10 cellular contexts compared by ENCODE assay signal in the genomic region with DNA sequence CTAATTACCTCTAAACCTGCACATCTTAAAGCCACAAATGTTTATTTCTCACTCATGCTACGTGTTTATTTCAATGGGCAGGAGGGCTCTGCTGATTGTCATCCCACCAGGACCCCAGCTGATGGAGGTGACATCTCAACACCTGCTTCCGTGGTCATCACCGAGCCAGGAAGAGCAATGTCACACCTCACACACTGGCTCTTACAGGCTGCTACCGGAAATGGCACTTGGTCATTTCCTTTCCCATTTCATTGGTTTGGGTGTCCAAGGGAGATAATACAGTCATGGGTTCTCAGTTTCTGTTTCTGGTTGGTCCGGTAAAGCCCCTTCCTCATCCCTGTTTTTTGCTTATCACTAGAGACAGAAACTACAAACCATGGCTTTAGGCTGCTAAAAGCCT. TPM values are rescaled to one million over a fixed set of nuclear protein-coding genes. Genes with fewer than 3 reads are reported as not detected.
DNase-seq lines count a peak whose midpoint lies in the region; ATAC-seq, FAIRE-seq and TF ChIP-seq lines count a peak whose summit lies in the region.
"Had no signal": no experiment of that assay in that cellular context is flagged by ENCODE, and none has a peak within 500 bp of the region (broad histone marks: within the 10 kb centered on the region; RNA-seq: fewer than 3 reads in every experiment).

No MANE protein-coding gene starts in this region.

- POLR2A ChIA-PET in CD8-positive, alpha-beta memory T cell (lab: Charles Lee) = interaction anchor here (0.7 to 1.1 kb wide), 2 partner anchors 72 to 188 kb away, joined by 3 to 4 read pairs; no protein-coding TSS in a partner anchor

- H3K27me3 ChIP-seq in CD8-positive, alpha-beta memory T cell (ENCODE audit: insufficient read depth, low read length, poor library complexity, severe bottlenecking) = no peaks in the 10 kb centered on the region
- H3K27me3 ChIP-seq in aorta (ENCODE audit: control insufficient read depth in 1 of 2, insufficient read depth in 2 of 2, low read length in 1 of 2) = no peaks in the 10 kb centered on the region

- H3K27ac Mint-ChIP-seq in CD8-positive, alpha-beta memory T cell = peak overlapping the region; percentile 38 to 92 (median 76)
- H3K27ac Mint-ChIP-seq in endothelial cell (ENCODE audit: unreplicated experiment) = peak overlapping the region; percentile 7
- no peak overlapping the region for H3K27ac Mint-ChIP-seq in stimulated activated naive B cell treated with anti-CD40 and anti-IgM and Interleukin-4, amounts not matched to agents 10 μg/mL and 1 μg/mL and 100 μg/mL, for 72 hours

- no peaks in the 10 kb centered on the region for H3K36me3 ChIP-seq in CD8-positive, alpha-beta memory T cell (ENCODE audit: insufficient read depth, low read length)
- H3K36me3 ChIP-seq in aorta (ENCODE audit: control insufficient read depth in 1 of 2, insufficient read depth in 2 of 2, low read length in 1 of 2) (peaks cover 0 to 6% of the 10 kb centered on the region in 2 donors), kidney (ENCODE audit: control insufficient read depth in 1 of 2, insufficient read depth in 2 of 2, low read length in 2 of 2) (peaks cover 0 to 2% of the 10 kb centered on the region in 2 donors)

- intact Hi-C loops in aorta (cut with DNase I) = loop anchor here in 1 of 2 donors (5.0 kb wide), 1 partner anchor 73 kb away; no protein-coding TSS in a partner anchor
- intact Hi-C loops in kidney (cut with DNase I) = no loop called here

- peak; percentile 86 for ATAC-seq in GM19397 (IDR thresholded peaks at IDR 0.05; ENCODE audit: unreplicated experiment)
- peak; percentile 76 for ATAC-seq in HG03354 (IDR thresholded peaks at IDR 0.05; ENCODE audit: poor library complexity, severe bottlenecking, unreplicated experiment)
- no peak for ATAC-seq in aorta (ENCODE audit: low FRiP score)
- ATAC-seq in stimulated activated naive B cell treated with anti-CD40 and anti-IgM and Interleukin-4, amounts not matched to agents 10 μg/mL and 1 μg/mL and 100 μg/mL, for 72 hours (replicated peaks) = no peak

- CTCF ChIA-PET in CD8-positive, alpha-beta memory T cell (lab: Charles Lee) = interaction anchor here (0.6 to 4.8 kb wide), 23 partner anchors 8 to 289 kb away, joined by 3 to 41 read pairs (median 6); partner anchors contain the start of genes ABHD2 and HAPLN3

- no peak overlapping the region for H3K9ac ChIP-seq in kidney (ENCODE audit: low read length in 2 of 2)

- peaks cover 13 to 34% (median 26%) of the 10 kb centered on the region in 3 donors for H3K4me1 Mint-ChIP-seq in CD8-positive, alpha-beta memory T cell
- H3K4me1 Mint-ChIP-seq in endothelial cell (ENCODE audit: unreplicated experiment) = peaks cover 23% of the 10 kb centered on the region
- peaks cover 11% of the 10 kb centered on the region in 2 donors for H3K4me1 Mint-ChIP-seq in stimulated activated naive B cell treated with anti-CD40 and anti-IgM and Interleukin-4, amounts not matched to agents 10 μg/mL and 1 μg/mL and 100 μg/mL, for 72 hours

- no peak for FAIRE-seq in kidney (lab: Jason Lieb, UNC)

- H3K27ac ChIP-seq in CD8-positive, alpha-beta memory T cell (ENCODE audit: low read depth, low read length) = no peak overlapping the region
- H3K27ac ChIP-seq in aorta (ENCODE audit: low read depth in 1 of 2, low read length in 2 of 2) (peak overlapping the region in 1 of 2 donors; percentile 1), kidney (ENCODE audit: low read depth in 2 of 2, low read length in 2 of 2) (no peak overlapping the region)

- peaks cover 13% of the 10 kb centered on the region for H3K4me1 ChIP-seq in CD8-positive, alpha-beta memory T cell (ENCODE audit: insufficient read depth, low read length)
- H3K4me1 ChIP-seq in aorta (ENCODE audit: control insufficient read depth in 1 of 2, insufficient read depth in 2 of 2, low read length in 2 of 2) (peaks cover 6 to 10% of the 10 kb centered on the region in 2 donors), kidney (ENCODE audit: control insufficient read depth in 1 of 2, insufficient read depth in 1 of 2, low read depth in 1 of 2, low read length in 2 of 2) (peaks cover 4 to 8% of the 10 kb centered on the region in 2 donors)

- H3K4me3 ChIP-seq in CD8-positive, alpha-beta memory T cell (ENCODE audit: low read length) = no peak overlapping the region
- H3K4me3 ChIP-seq in aorta (ENCODE audit: low read length in 2 of 2) = no peak overlapping the region
- no peak overlapping the region for H3K4me3 ChIP-seq in kidney (ENCODE audit: low read length in 2 of 2)

- peaks cover 6 to 33% (median 8%) of the 10 kb centered on the region in 3 donors for H3K36me3 Mint-ChIP-seq in CD8-positive, alpha-beta memory T cell
- no peaks in the 10 kb centered on the region for H3K36me3 Mint-ChIP-seq in endothelial cell (ENCODE audit: low read depth, unreplicated experiment)
- peaks cover 19 to 22% of the 10 kb centered on the region in 2 donors for H3K36me3 Mint-ChIP-seq in stimulated activated naive B cell treated with anti-CD40 and anti-IgM and Interleukin-4, amounts not matched to agents 10 μg/mL and 1 μg/mL and 100 μg/mL, for 72 hours

- H3K9me3 Mint-ChIP-seq in CD8-positive, alpha-beta memory T cell = no peaks in the 10 kb centered on the region
- no peaks in the 10 kb centered on the region for H3K9me3 Mint-ChIP-seq in endothelial cell (ENCODE audit: unreplicated experiment)
- H3K9me3 Mint-ChIP-seq in stimulated activated naive B cell treated with anti-CD40 and anti-IgM and Interleukin-4, amounts not matched to agents 10 μg/mL and 1 μg/mL and 100 μg/mL, for 72 hours = no peaks in the 10 kb centered on the region
- H3K9me3 Mint-ChIP-seq: activated T-cell treated with anti-CD3 and anti-CD28 coated beads, Interleukin-2, amount 50 U/mL, for 4 hours; CD14-positive monocyte had no signal

- peak overlapping the region in 6 of 7 donors; percentile 14 to 59 (median 42) for H3K4me3 Mint-ChIP-seq in CD8-positive, alpha-beta memory T cell
- H3K4me3 Mint-ChIP-seq in endothelial cell (ENCODE audit: unreplicated experiment) = no peak overlapping the region
- H3K4me3 Mint-ChIP-seq in stimulated activated naive B cell treated with anti-CD40 and anti-IgM and Interleukin-4, amounts not matched to agents 10 μg/mL and 1 μg/mL and 100 μg/mL, for 72 hours = no peak overlapping the region
- H3K4me3 Mint-ChIP-seq: activated T-cell treated with anti-CD3 and anti-CD28 coated beads, Interleukin-2, amount 50 U/mL, for 4 hours had no signal

- H3K27me3 Mint-ChIP-seq in CD8-positive, alpha-beta memory T cell = no peaks in the 10 kb centered on the region
- peaks cover 1% of the 10 kb centered on the region for H3K27me3 Mint-ChIP-seq in endothelial cell (ENCODE audit: unreplicated experiment)
- H3K27me3 Mint-ChIP-seq in stimulated activated naive B cell treated with anti-CD40 and anti-IgM and Interleukin-4, amounts not matched to agents 10 μg/mL and 1 μg/mL and 100 μg/mL, for 72 hours = no peaks in the 10 kb centered on the region

- TF ChIP-seq CTCF in endothelial cell (IDR thresholded peaks at IDR 0.05; ENCODE audit: unreplicated experiment) (no peak), kidney (IDR thresholded peaks at IDR 0.05; ENCODE audit: borderline replicate concordance, extremely low read depth, insufficient read depth) (no peak)

- DNase-seq in CD8-positive, alpha-beta memory T cell = peak in 3 of 5 donors; percentile 2 to 38 (median 13)
- DNase-seq in endothelial cell (ENCODE audit: low spot score) (no peak), aorta (no peak), kidney (no peak), SW 1271 (lab: John Stamatoyannopoulos, UW) (no peak)
- no peak for DNase-seq in stimulated activated naive B cell treated with anti-CD40 and anti-IgM and Interleukin-4, amounts not matched to agents 10 μg/mL and 1 μg/mL and 100 μg/mL, for 72 hours

- WGBS in aorta, 2 donors = 85 to 88% methylated on average over 5 of the region's 5 CpGs

- H3K9me3 ChIP-seq in CD8-positive, alpha-beta memory T cell (ENCODE audit: low read length) = no peaks in the 10 kb centered on the region
- no peaks in the 10 kb centered on the region for H3K9me3 ChIP-seq in aorta (ENCODE audit: control insufficient read depth, low read length)
- no peaks in the 10 kb centered on the region for H3K9me3 ChIP-seq in kidney (ENCODE audit: control insufficient read depth in 1 of 2, low read length in 2 of 2)

RNA-seq across cellular contexts. Expression of gene ABHD2, which starts 41.9 kb away (rescaled TPM):
- 10 to 100 TPM; 68.7 to 79.8 TPM for total RNA-seq in CD8-positive, alpha-beta memory T cell
- polyA plus RNA-seq in CD8-positive, alpha-beta memory T cell = 22.9 TPM
- 32.3 TPM for total RNA-seq in endothelial cell (ENCODE audit: unreplicated experiment)
- 100 to 1,000 TPM; 135 to 221 TPM for total RNA-seq in aorta
- 10 to 100 TPM in 1 of 2 donors, 1 to 10 TPM in 1; 9.1 to 29.9 TPM for polyA plus RNA-seq in aorta
- 123 TPM for total RNA-seq in kidney
- 13.3 TPM for polyA plus RNA-seq in kidney (ENCODE audit: insufficient read depth, low read depth, low replicate concordance)

Comparison
In these comparisons a context has a peak if more than half of its experiments do, and no peak if none do; other contexts are left out.
1. DNase-seq: peak in CD8-positive, alpha-beta memory T cell (3 of 5); none in endothelial cell (single experiment), aorta (0 of 2), kidney (single experiment), stimulated activated naive B cell treated with anti-CD40 and anti-IgM and Interleukin-4, amounts not matched to agents 10 μg/mL and 1 μg/mL and 100 μg/mL, for 72 hours (single experiment) and SW 1271 (0 of 2).
2. H3K4me3 Mint-ChIP-seq: peak in CD8-positive, alpha-beta memory T cell (6 of 7); none in endothelial cell (single experiment) and stimulated activated naive B cell treated with anti-CD40 and anti-IgM and Interleukin-4, amounts not matched to agents 10 μg/mL and 1 μg/mL and 100 μg/mL, for 72 hours (0 of 2).
3. ATAC-seq: peak in GM19397 (single experiment) and HG03354 (single experiment); none in aorta (single experiment) and stimulated activated naive B cell treated with anti-CD40 and anti-IgM and Interleukin-4, amounts not matched to agents 10 μg/mL and 1 μg/mL and 100 μg/mL, for 72 hours (0 of 2).